ENCODE assay signal across 33 cellular contexts in the genomic region with DNA sequence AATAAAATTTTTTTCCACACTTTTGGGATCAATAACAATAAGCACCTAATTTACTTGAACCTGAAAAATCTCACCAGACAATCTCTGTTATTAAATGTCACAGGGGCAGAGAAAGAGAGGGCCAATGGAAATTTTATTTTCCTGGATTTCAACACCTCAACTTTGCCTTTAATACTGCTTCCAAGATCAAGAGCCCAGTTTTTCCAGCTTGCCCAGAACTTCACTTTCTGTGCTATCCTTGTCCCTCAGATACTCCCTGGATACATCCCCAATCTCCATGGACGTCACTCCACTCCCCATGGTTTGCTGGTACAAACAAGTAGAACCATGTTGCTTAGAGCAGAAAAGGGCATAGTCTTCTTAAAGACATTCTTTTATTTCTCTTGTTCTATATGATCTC. TPM values are rescaled to one million over a fixed set of nuclear protein-coding genes. Genes with fewer than 3 reads are reported as not detected.
"Had no signal": no experiment of that assay in that cellular context is flagged by ENCODE, and none has a peak within 500 bp of the region (broad histone marks: within the 10 kb centered on the region; RNA-seq: fewer than 3 reads in every experiment).

No MANE protein-coding gene starts in this region.

- H3K9me3 ChIP-seq: ascending aorta, Peyer's patch had no signal

- H3K36me3 Mint-ChIP-seq: activated CD8-positive, alpha-beta memory T cell treated with anti-CD3 and anti-CD28 coated beads, Interleukin-2, amount 10 ng/mL, durations not matched to agents 7 days and 5 days; activated naive CD4-positive, alpha-beta T cell treated with anti-CD3 and anti-CD28 coated beads, Interleukin-2, amount 10 ng/mL, durations not matched to agents 7 days and 5 days; activated naive CD8-positive, alpha-beta T cell had no signal

- H3K4me3 Mint-ChIP-seq: activated CD4-positive, alpha-beta memory T cell treated with anti-CD3 and anti-CD28 coated beads, Interleukin-2, amount 10 ng/mL, durations not matched to agents 7 days and 5 days; activated CD8-positive, alpha-beta memory T cell treated with anti-CD3 and anti-CD28 coated beads, Interleukin-2, amount 10 ng/mL, durations not matched to agents 7 days and 5 days; activated naive CD4-positive, alpha-beta T cell treated with anti-CD3 and anti-CD28 coated beads, Interleukin-2, amount 10 ng/mL, durations not matched to agents 7 days and 5 days; activated naive CD8-positive, alpha-beta T cell; activated naive CD8-positive, alpha-beta T cell treated with anti-CD3 and anti-CD28 coated beads, Interleukin-2, amount 50 U/mL, for 24 hours had no signal

- H3K9me3 Mint-ChIP-seq: activated CD4-positive, alpha-beta memory T cell treated with anti-CD3 and anti-CD28 coated beads, Interleukin-2, amount 10 ng/mL, durations not matched to agents 7 days and 5 days; activated naive CD8-positive, alpha-beta T cell treated with anti-CD3 and anti-CD28 coated beads, Interleukin-2, amount 50 U/mL, for 24 hours had no signal

- H3K4me1 ChIP-seq: Peyer's patch had no signal

- ATAC-seq: activated CD8-positive, alpha-beta memory T cell treated with anti-CD3 and anti-CD28 coated beads, Interleukin-2, amount 10 ng/mL, durations not matched to agents 7 days and 5 days; activated naive CD8-positive, alpha-beta T cell treated with anti-CD3 and anti-CD28 coated beads, Interleukin-2, amount 50 U/mL, for 24 hours; PC-3 had no signal

- H3K4me3 ChIP-seq: ascending aorta, Peyer's patch had no signal

- DNase-seq: activated CD4-positive, alpha-beta memory T cell treated with anti-CD3 and anti-CD28 coated beads, Interleukin-2, amount 10 ng/mL, durations not matched to agents 7 days and 5 days; activated CD4-positive, alpha-beta T cell treated with anti-CD3 and anti-CD28 coated beads for 1 hour; activated CD4-positive, alpha-beta T cell treated with anti-CD3 and anti-CD28 coated beads for 48 hours; activated CD4-positive, CD25-positive, alpha-beta regulatory T cell; activated CD8-positive, alpha-beta memory T cell treated with anti-CD3 and anti-CD28 coated beads for 24 hours; activated CD8-positive, alpha-beta memory T cell treated with anti-CD3 and anti-CD28 coated beads, Interleukin-2, amount 10 ng/mL, durations not matched to agents 7 days and 5 days; activated CD8-positive, alpha-beta memory T cell treated with anti-CD3 and anti-CD28 coated beads, Interleukin-2, amount 50 U/mL, for 48 hours; activated effector memory CD4-positive, alpha-beta T cell treated with Interleukin-2 at 50 U/mL for 16 hours; activated naive CD4-positive, alpha-beta T cell treated with anti-CD3 and anti-CD28 coated beads, Interleukin-2, amount 10 ng/mL, durations not matched to agents 7 days and 5 days; activated naive CD8-positive, alpha-beta T cell treated with anti-CD3 and anti-CD28 coated beads, Interleukin-2, amount 50 U/mL, for 24 hours; activated T-cell treated with anti-CD3 and anti-CD28 coated beads, Interleukin-2, amount 50 U/mL, for 48 hours; amniotic stem cell; NCI-H1105; NCI-H1417 treated with DMSO at 0.1 percent for 48 hours; NCI-H187 treated with DMSO at 0.1 percent for 48 hours; NCI-H2081; NCI-H2171 treated with DMSO at 0.1 percent for 48 hours; NCI-H2227 treated with DMSO at 0.1 percent for 48 hours; NCI-H446; NCI-H510A treated with DMSO at 0.1 percent for 48 hours; NCI-H526 treated with DMSO at 0.1 percent for 48 hours; NCI-H82; PC-3; Peyer's patch; RPMI8226; SIG-M5; SW 1271; T1000; WERI-Rb-1 had no signal

- H3K4me1 Mint-ChIP-seq: activated CD4-positive, alpha-beta memory T cell treated with anti-CD3 and anti-CD28 coated beads, Interleukin-2, amount 10 ng/mL, durations not matched to agents 7 days and 5 days; activated CD8-positive, alpha-beta memory T cell treated with anti-CD3 and anti-CD28 coated beads, Interleukin-2, amount 10 ng/mL, durations not matched to agents 7 days and 5 days; activated naive CD4-positive, alpha-beta T cell treated with anti-CD3 and anti-CD28 coated beads, Interleukin-2, amount 10 ng/mL, durations not matched to agents 7 days and 5 days; activated naive CD8-positive, alpha-beta T cell treated with anti-CD3 and anti-CD28 coated beads, Interleukin-2, amount 50 U/mL, for 24 hours had no signal

- H3K36me3 ChIP-seq: ascending aorta, Peyer's patch, WERI-Rb-1 had no signal

- H3K27me3 Mint-ChIP-seq: activated CD4-positive, alpha-beta memory T cell treated with anti-CD3 and anti-CD28 coated beads, Interleukin-2, amount 10 ng/mL, durations not matched to agents 7 days and 5 days; activated CD8-positive, alpha-beta memory T cell treated with anti-CD3 and anti-CD28 coated beads, Interleukin-2, amount 10 ng/mL, durations not matched to agents 7 days and 5 days; activated naive CD4-positive, alpha-beta T cell treated with anti-CD3 and anti-CD28 coated beads, Interleukin-2, amount 10 ng/mL, durations not matched to agents 7 days and 5 days; activated naive CD8-positive, alpha-beta T cell had no signal

- H3K27me3 ChIP-seq: ascending aorta, Peyer's patch had no signal

- H3K27ac Mint-ChIP-seq: activated CD4-positive, alpha-beta memory T cell treated with anti-CD3 and anti-CD28 coated beads, Interleukin-2, amount 10 ng/mL, durations not matched to agents 7 days and 5 days; activated CD8-positive, alpha-beta memory T cell treated with anti-CD3 and anti-CD28 coated beads, Interleukin-2, amount 10 ng/mL, durations not matched to agents 7 days and 5 days; activated naive CD4-positive, alpha-beta T cell treated with anti-CD3 and anti-CD28 coated beads, Interleukin-2, amount 10 ng/mL, durations not matched to agents 7 days and 5 days; activated naive CD8-positive, alpha-beta T cell; activated naive CD8-positive, alpha-beta T cell treated with anti-CD3 and anti-CD28 coated beads, Interleukin-2, amount 50 U/mL, for 24 hours had no signal

RNA-seq across cellular contexts. Expression of gene PID1, which starts 29.3 kb away (rescaled TPM):
- total RNA-seq: activated CD4-positive, alpha-beta memory T cell treated with anti-CD3 and anti-CD28 coated beads, Interleukin-2, amount 10 ng/mL, durations not matched to agents 7 days and 5 days; activated CD8-positive, alpha-beta memory T cell treated with anti-CD3 and anti-CD28 coated beads, Interleukin-2, amount 10 ng/mL, durations not matched to agents 7 days and 5 days; T-helper 1 cell treated with Interleukin-12 subunit alpha and Interleukin-12 subunit beta and Interleukin-4 antibody, amounts not matched to agents 30 ng/mL and 1 ng/mL, for 36 hours; T-helper 2 cell treated with Interferon-gamma antibody and Interleukin-4, amounts not matched to agents 100 ng/mL and 5 ng/mL, for 36 hours had no signal
